ENCODE assay signal across 11 cellular contexts in the genomic region with DNA sequence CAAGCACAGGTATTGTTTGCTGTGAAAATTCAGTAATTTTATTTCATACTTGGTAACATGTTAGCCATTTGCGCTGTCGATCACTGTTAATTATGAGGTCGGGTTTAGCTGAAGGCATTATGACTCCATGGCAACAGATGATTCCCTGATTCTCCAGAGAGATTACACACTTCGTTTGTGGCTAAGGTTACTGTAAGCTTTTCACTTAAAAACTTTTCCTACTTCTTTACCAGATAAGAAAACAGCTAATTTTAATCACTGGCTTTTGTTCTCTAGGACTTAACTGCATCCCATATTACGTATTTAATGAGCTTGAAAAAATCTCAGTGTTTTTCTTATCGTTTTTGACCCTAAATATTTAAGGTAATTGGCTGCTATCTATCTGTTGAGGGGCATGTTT. TPM values are rescaled to one million over a fixed set of nuclear protein-coding genes. Genes with fewer than 3 reads are reported as not detected.
A peak's percentile ranks its signal among the peaks of the same experiment; 100 is the strongest.
DNase-seq lines count a peak whose midpoint lies in the region; FAIRE-seq and TF ChIP-seq lines count a peak whose summit lies in the region.
"Had no signal": no experiment of that assay in that cellular context is flagged by ENCODE, and none has a peak within 500 bp of the region (broad histone marks: within the 10 kb centered on the region; RNA-seq: fewer than 3 reads in every experiment).

No MANE protein-coding gene starts in this region.

- H3K4ac ChIP-seq in H1 (replicated peaks; ENCODE audit: insufficient read length, low read depth, low read length) = no peak overlapping the region

- 0 out of 2 replicates have a peak, but pooled peaks cover 3% of the 10 kb centered on the region for H3K79me1 ChIP-seq in H1 (ENCODE audit: low read depth, low read length)

- H3K23me2 ChIP-seq in H1 (ENCODE audit: low read depth, low read length) = peaks cover 2% of the 10 kb centered on the region

- H3K36me3 ChIP-seq in HAP-1 (replicated peaks) (no peaks in the 10 kb centered on the region), H1 (ENCODE audit: control insufficient read depth in 2 of 4, insufficient read depth in 4 of 4, low read length in 3 of 4) (no peaks in the 10 kb centered on the region; a peak in 1 of 8 replicates), osteoblast (ENCODE audit: insufficient read depth, low read length) (no peaks in the 10 kb centered on the region)

- no peak overlapping the region for H2AFZ ChIP-seq in H1 (ENCODE audit: low read length)
- H2AFZ ChIP-seq in osteoblast (ENCODE audit: low read length) = no peak overlapping the region

- no peak for TF ChIP-seq POLR2A in H1 (IDR thresholded peaks at IDR 0.05; ENCODE audit: control extremely low read depth in 1 of 2, low read depth in 2 of 2, low read length in 2 of 2)

- H4K8ac ChIP-seq in H1 (ENCODE audit: extremely low read depth, insufficient read depth, low read length) = no peak overlapping the region

- peaks cover 10% of the 10 kb centered on the region for H3K4me1 ChIP-seq in HAP-1
- 0 out of 7 replicates have a peak, but pooled peaks cover 0 to 2% (median under 1%) of the 10 kb centered on the region in 4 experiments for H3K4me1 ChIP-seq in H1 (replicated peaks in 1 of 4; ENCODE audit: control insufficient read depth in 3 of 4, insufficient read depth in 4 of 4, low read length in 3 of 4)
- peaks cover 23% of the 10 kb centered on the region for H3K4me1 ChIP-seq in osteoblast (ENCODE audit: insufficient read depth, low read length)

- H3K18ac ChIP-seq in H1 (ENCODE audit: extremely low read depth, low read length) = no peak overlapping the region

- no peak overlapping the region for H3K23ac ChIP-seq in H1 (ENCODE audit: insufficient read length)

- H3K4me3 ChIP-seq in HAP-1 = peak overlapping the region; percentile 90
- H3K4me3 ChIP-seq in H1 (ENCODE audit: extremely low read depth in 1 of 4, insufficient read depth in 2 of 4, low read depth in 3 of 4, low read length in 4 of 4) = no peak overlapping the region; a peak in 1 of 8 replicates
- peak overlapping the region; percentile 1 for H3K4me3 ChIP-seq in osteoblast (ENCODE audit: insufficient read depth, low read length)

- 93% methylated on average over 6 of the region's 6 CpGs; no CpG with 5 or more reads in 1 of the 2 experiments for whole genome bisulfite sequencing in H1 (ENCODE audit: extremely low coverage in 1 of 2, insufficient coverage in 1 of 2, insufficient read length in 1 of 2, insufficient replicate concordance in 2 of 2, low coverage in 1 of 2, low lambda C conversion rate in 2 of 2, missing lambda C conversion rate in 1 of 2), 2 experiments

- H3K4me2 ChIP-seq in H1 (ENCODE audit: insufficient read depth in 1 of 2, low read depth in 2 of 2, low read length in 2 of 2) = no peak overlapping the region
- peak overlapping the region; percentile 49 for H3K4me2 ChIP-seq in osteoblast (ENCODE audit: insufficient read depth, low read length)

- H3K56ac ChIP-seq in H1 (replicated peaks; ENCODE audit: insufficient read length, low read depth, low read length) = no peak overlapping the region

- TF ChIP-seq CTCF in H1 (IDR thresholded peaks at IDR 0.05; ENCODE audit: control extremely low read depth in 1 of 3, insufficient read depth in 1 of 3, low read depth in 1 of 3, low read length in 3 of 3) = no peak
- no peak for TF ChIP-seq CTCF in osteoblast (IDR thresholded peaks at IDR 0.05; ENCODE audit: extremely low read depth, low read depth, low read length)

- H3K27me3 ChIP-seq in HAP-1 (ENCODE audit: low read depth) = no peaks in the 10 kb centered on the region
- no peaks in the 10 kb centered on the region for H3K27me3 ChIP-seq in H1 (replicated peaks in 1 of 4; ENCODE audit: control insufficient read depth in 3 of 4, extremely low read depth in 1 of 4, insufficient read depth in 3 of 4, low read length in 3 of 4)
- no peaks in the 10 kb centered on the region for H3K27me3 ChIP-seq in osteoblast (ENCODE audit: insufficient read depth, low read length)

- no peak overlapping the region for H2BK12ac ChIP-seq in H1 (ENCODE audit: low read depth, low read length)

- TF ChIP-seq RAD21 in H1 (IDR thresholded peaks at IDR 0.05 in 1 of 2, conservative IDR thresholded peaks at IDR 0.05 in 1 of 2; ENCODE audit: low read depth in 2 of 2, low read length in 2 of 2) = no peak

- no peak overlapping the region for H3K27ac ChIP-seq in H1 (ENCODE audit: low read depth, low read length)
- H3K27ac ChIP-seq in osteoblast (ENCODE audit: low read depth, low read length) = no peak overlapping the region

- TF ChIP-seq EP300 in H1 (IDR thresholded peaks at IDR 0.05; ENCODE audit: borderline replicate concordance in 1 of 2, low read depth in 2 of 2, low read length in 2 of 2) = no peak

- CTCF ChIA-PET in H1 (lab: Charles Lee; ENCODE audit: partially characterized antibody) = interaction anchor here (1.5 kb wide), 1 partner anchor 8 kb away, joined by 4 read pairs; no protein-coding TSS in a partner anchor

- FAIRE-seq in H1 (lab: Jason Lieb, UNC) = no peak
- FAIRE-seq: endometrium had no signal

- in situ Hi-C loops in HAP-1 (cut with MboI; ENCODE audit: low sequenced_read_pairs) = no loop called here

- H2AK5ac ChIP-seq in H1 (ENCODE audit: low read depth, low read length) = no peak overlapping the region

- peaks cover 0 to 6% of the 10 kb centered on the region in 2 experiments for H4K20me1 ChIP-seq in H1 (replicated peaks in 1 of 2; ENCODE audit: control insufficient read depth in 1 of 2, insufficient read depth in 2 of 2, low read length in 2 of 2)
- H4K20me1 ChIP-seq in osteoblast (ENCODE audit: insufficient read depth, low read length) = no peaks in the 10 kb centered on the region

- no peak overlapping the region for H2BK20ac ChIP-seq in H1 (ENCODE audit: low read length)

- H3K9ac ChIP-seq in H1 (replicated peaks in 1 of 4; ENCODE audit: extremely low read depth in 1 of 4, low read depth in 3 of 4, low read length in 3 of 4) = no peak overlapping the region

- no peak overlapping the region for H3K14ac ChIP-seq in H1 (ENCODE audit: insufficient read length)

- H2BK120ac ChIP-seq in H1 (replicated peaks; ENCODE audit: low read depth, low read length) = no peak overlapping the region

- H3K9me3 ChIP-seq in HAP-1 (no peaks in the 10 kb centered on the region), H1 (ENCODE audit: insufficient read depth in 2 of 2, low read depth in 1 of 2, low read length in 1 of 2) (no peaks in the 10 kb centered on the region), osteoblast (ENCODE audit: low read depth, low read length) (no peaks in the 10 kb centered on the region)

- peak; percentile 41 to 83 for DNase-seq in HAP-1 (ENCODE audit: low spot score in 2 of 2)
- DNase-seq in NCI-H2227 (lab: John Stamatoyannopoulos, UW; ENCODE audit: unreplicated experiment) = peak; percentile 21
- no peak for DNase-seq in H1 (ENCODE audit: low read depth in 1 of 2, low spot score in 2 of 2)
- no peak for DNase-seq in osteoblast (ENCODE audit: insufficient read length, low spot score, missing footprints)
- DNase-seq in NK-92 treated with Interleukin-12 subunit alpha and Interleukin-12 subunit beta, amount 100 ng/mL, for 24 hours (lab: John Stamatoyannopoulos, UW) = no peak
- DNase-seq in COLO668 (lab: John Stamatoyannopoulos, UW; ENCODE audit: unreplicated experiment) = no peak
- DNase-seq in RPMI8226 = no peak
- DNase-seq: activated CD4-positive, alpha-beta T cell treated with anti-CD3 and anti-CD28 coated beads for 4 hours; activated gamma-delta T cell; midbrain had no signal

- H2BK15ac ChIP-seq in H1 (ENCODE audit: low read length) = no peak overlapping the region

- peaks cover 0 to 60% of the 10 kb centered on the region in 2 experiments; a peak in 3 of 4 replicates for H3K79me2 ChIP-seq in H1 (ENCODE audit: control insufficient read depth in 1 of 2, insufficient read depth in 2 of 2, low read length in 2 of 2)
- peaks cover 56% of the 10 kb centered on the region for H3K79me2 ChIP-seq in osteoblast (ENCODE audit: insufficient read depth, low read length)

- no peak overlapping the region for H2BK5ac ChIP-seq in H1 (ENCODE audit: low read depth, low read length)

- H4K91ac ChIP-seq in H1 (replicated peaks; ENCODE audit: insufficient read length, low read length) = no peak overlapping the region

- POLR2A ChIA-PET in H1 (lab: Charles Lee; ENCODE audit: partially characterized antibody) = interaction anchor here (0.8 kb wide), 1 partner anchor 9 kb away, joined by 3 read pairs; no protein-coding TSS in a partner anchor

- H4K5ac ChIP-seq in H1 (ENCODE audit: insufficient read length, low read depth, low read length) = no peak overlapping the region

TF ChIP-seq in H1, 55 proteins besides CTCF, POLR2A, EP300 and RAD21:
- TF ChIP-seq CEBPB (IDR thresholded peaks at IDR 0.05; ENCODE audit: low read depth, low read length) (no peak), RFX5 (IDR thresholded peaks at IDR 0.05; ENCODE audit: borderline replicate concordance, low read depth, low read length) (peak; percentile 27; the same call in 1 of the 2 replicates)

RNA-seq across cellular contexts. Expression of a gene that starts 2.1 kb away (rescaled TPM):
- 22.0 and 24.6 TPM in 2 replicates for total RNA-seq in H1 (2021; fragmentation: NEBNext Ultra II Directional; extraction: Animal tissue kit (Norgen Biotek cat#: 25700))
- 7.2 and 8.5 TPM in 2 replicates for polyA plus RNA-seq in H1 (2011; rRNA removed)
- 13.5 TPM for polyA plus RNA-seq in H1 (2011; cell fraction: cytosol; rRNA removed)
- polyA plus RNA-seq in H1 (2011; cell fraction: nucleus; rRNA removed) = 9.8 TPM
- 9.1 to 19.2 TPM (median 12.6 TPM) in 4 replicates for polyA plus RNA-seq in H1 (2012, experiment 1 of 2)
- 1.7 TPM for polyA plus RNA-seq in H1 (2012, experiment 2 of 2)
- 13.2 TPM for polyA plus RNA-seq in H1 (2013, experiment 1 of 2)
- polyA plus RNA-seq in H1 (2013, experiment 2 of 2) = 12.5 TPM
- 28.5 and 37.2 TPM in 2 replicates for polyA minus RNA-seq in H1 (2011; rRNA and poly(A)+ RNA removed)
- 18.2 TPM for polyA minus RNA-seq in H1 (2011; cell fraction: cytosol; rRNA and poly(A)+ RNA removed)
- 58.3 TPM for polyA minus RNA-seq in H1 (2011; cell fraction: nucleus; rRNA and poly(A)+ RNA removed)
- total RNA-seq in osteoblast = 6.9 and 9.7 TPM in 2 replicates

RNA-seq across cellular contexts. Expression of a gene that starts 2.2 kb away (rescaled TPM):
- 13.8 and 14.1 TPM in 2 replicates for total RNA-seq in H1 (2021; fragmentation: NEBNext Ultra II Directional; extraction: Animal tissue kit (Norgen Biotek cat#: 25700))
- polyA plus RNA-seq in H1 (2011; rRNA removed) = 8.3 and 12.3 TPM in 2 replicates
- 14.5 TPM for polyA plus RNA-seq in H1 (2011; cell fraction: cytosol; rRNA removed)
- 9.3 TPM for polyA plus RNA-seq in H1 (2011; cell fraction: nucleus; rRNA removed)
- 11.1 to 15.4 TPM (median 11.9 TPM) in 4 replicates for polyA plus RNA-seq in H1 (2012, experiment 1 of 2)
- polyA plus RNA-seq in H1 (2012, experiment 2 of 2) = 1.4 TPM
- 16.1 TPM for polyA plus RNA-seq in H1 (2013, experiment 1 of 2)
- 14.7 TPM for polyA plus RNA-seq in H1 (2013, experiment 2 of 2)
- 16.4 and 20.5 TPM in 2 replicates for polyA minus RNA-seq in H1 (2011; rRNA and poly(A)+ RNA removed)
- polyA minus RNA-seq in H1 (2011; cell fraction: cytosol; rRNA and poly(A)+ RNA removed) = 5.7 TPM
- 32.5 TPM for polyA minus RNA-seq in H1 (2011; cell fraction: nucleus; rRNA and poly(A)+ RNA removed)
- total RNA-seq in osteoblast = 14.8 and 19.7 TPM in 2 replicates

Comparison
In these comparisons a context has a peak if more than half of its experiments do, and no peak if none do; other contexts are left out.
1. DNase-seq: peak in HAP-1 (2 of 2) and NCI-H2227 (single experiment); none in H1 (0 of 2), osteoblast (single experiment), NK-92 treated with Interleukin-12 subunit alpha and Interleukin-12 subunit beta, amount 100 ng/mL, for 24 hours (single experiment), COLO668 (single experiment) and RPMI8226 (single experiment).
2. H3K4me3 ChIP-seq: peak in HAP-1 (single experiment) and osteoblast (single experiment); none in H1 (0 of 4).